ENCODE assay signal across 26 cellular contexts in the genomic region with DNA sequence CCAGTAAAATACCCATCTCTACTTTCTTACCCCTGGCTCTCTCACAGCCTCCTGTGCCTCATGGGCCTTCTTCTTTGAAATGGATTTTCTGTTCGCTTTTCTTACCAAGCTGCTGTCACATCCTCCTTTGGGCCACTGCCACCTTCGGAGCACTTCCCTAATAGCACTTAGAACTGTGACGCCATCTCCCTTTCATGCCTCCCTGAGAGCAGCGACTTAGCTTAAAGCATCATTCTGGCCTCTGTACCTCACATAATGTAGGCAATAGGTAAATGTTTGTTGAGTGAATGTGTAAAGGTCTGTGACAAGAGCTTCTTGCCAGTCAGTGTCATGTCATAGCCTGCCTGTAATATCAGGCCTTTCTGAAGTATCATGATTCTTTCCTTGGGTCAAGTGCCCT.
A peak's percentile ranks its signal among the peaks of the same experiment; 100 is the strongest.
DNase-seq lines count a peak whose midpoint lies in the region; ATAC-seq, FAIRE-seq and TF ChIP-seq lines count a peak whose summit lies in the region.
"Had no signal": no experiment of that assay in that cellular context is flagged by ENCODE, and none has a peak within 500 bp of the region (broad histone marks: within the 10 kb centered on the region; RNA-seq: fewer than 3 reads in every experiment).

No MANE protein-coding gene starts in this region.

- H3K27ac ChIP-seq in A549 (peak overlapping the region; percentile 85 to 94), IMR-90 (ENCODE audit: insufficient read depth, low read length) (no peak overlapping the region), astrocyte (ENCODE audit: low read depth, low read length) (no peak overlapping the region), lower lobe of right lung (no peak overlapping the region), left lung (no peak overlapping the region)
- H3K27ac ChIP-seq: parathyroid adenoma, uterus had no signal

- H3K4me1 ChIP-seq in A549 (peaks cover 93% of the 10 kb centered on the region), IMR-90 (ENCODE audit: control insufficient read depth, insufficient read depth, low read length) (peaks cover 12% of the 10 kb centered on the region), astrocyte (ENCODE audit: insufficient read depth, low read length) (peaks cover 20% of the 10 kb centered on the region), lower lobe of right lung (peaks cover 34% of the 10 kb centered on the region), left lung (peaks cover 12 to 28% of the 10 kb centered on the region in 2 donors)
- H3K4me1 ChIP-seq: parathyroid adenoma, uterus had no signal

- no peaks in the 10 kb centered on the region for H3K9me3 Mint-ChIP-seq in astrocyte (ENCODE audit: unreplicated experiment)
- H3K9me3 Mint-ChIP-seq: activated CD4-positive, alpha-beta memory T cell treated with anti-CD3 and anti-CD28 coated beads, Interleukin-2, amount 10 ng/mL, durations not matched to agents 7 days and 5 days; activated naive CD8-positive, alpha-beta T cell treated with anti-CD3 and anti-CD28 coated beads, Interleukin-2, amount 50 U/mL, for 24 hours; brain; H9; mesothelial cell of epicardium; natural killer cell treated with Interleukin-12 subunit alpha and Interleukin-12 subunit beta and Interleukin-15 and Interleukin-18, amount 100 ng/mL, for 72 hours had no signal

- peak overlapping the region; percentile 2 for H2BK5ac ChIP-seq in IMR-90 (ENCODE audit: low read depth, low read length, poor library complexity, severe bottlenecking)

- no peak for ATAC-seq in A549
- ATAC-seq in IMR-90 (ENCODE audit: low read depth), result no peak
- ATAC-seq in lower lobe of right lung, result no peak
- no peak for ATAC-seq in HG03469 (IDR thresholded peaks at IDR 0.05; ENCODE audit: unreplicated experiment)
- no peak for ATAC-seq in GM21717 (IDR thresholded peaks at IDR 0.05; ENCODE audit: unreplicated experiment)
- ATAC-seq in left lung, result no peak
- ATAC-seq in HG02588 (IDR thresholded peaks at IDR 0.05; ENCODE audit: unreplicated experiment), result no peak
- ATAC-seq: activated CD4-positive, CD25-positive, alpha-beta regulatory T cell treated with anti-CD3 and anti-CD28 coated beads, Interleukin-2, amount 50 U/mL, for 24 hours; activated naive CD8-positive, alpha-beta T cell treated with anti-CD3 and anti-CD28 coated beads, Interleukin-2, amount 50 U/mL, for 24 hours; natural killer cell treated with Interleukin-12 subunit alpha and Interleukin-12 subunit beta and Interleukin-15 and Interleukin-18, amount 100 ng/mL, for 72 hours had no signal

- peaks cover 5 to 10% of the 10 kb centered on the region in 2 experiments; a peak in 3 of 4 replicates for H3K79me1 ChIP-seq in IMR-90 (ENCODE audit: low read depth in 1 of 2, low read length in 2 of 2)

- H2AFZ ChIP-seq in IMR-90 (replicated peaks; ENCODE audit: low read length, poor library complexity) (no peak overlapping the region), astrocyte (ENCODE audit: low read depth, low read length) (no peak overlapping the region)
- H2AFZ ChIP-seq: parathyroid adenoma had no signal

- no peak for TF ChIP-seq RAD21 in A549 (conservative IDR thresholded peaks at IDR 0.05 in 1 of 2, IDR thresholded peaks at IDR 0.05 in 1 of 2)
- no peak for TF ChIP-seq RAD21 in IMR-90 (IDR thresholded peaks at IDR 0.05; ENCODE audit: low read length)

- no peak overlapping the region for H2AK9ac ChIP-seq in IMR-90 (replicated peaks; ENCODE audit: low read depth, low read length, poor library complexity)

- TF ChIP-seq CTCF in A549 (IDR thresholded peaks at IDR 0.05) (no peak), IMR-90 (conservative IDR thresholded peaks at IDR 0.05; ENCODE audit: low read depth, low read length) (no peak), astrocyte (IDR thresholded peaks at IDR 0.05; ENCODE audit: insufficient read depth, low read depth, low read length) (no peak), lower lobe of right lung (IDR thresholded peaks at IDR 0.05) (no peak), left lung (IDR thresholded peaks at IDR 0.05) (no peak)

- H4K5ac ChIP-seq in IMR-90 (ENCODE audit: low read depth, low read length), result no peak overlapping the region

- peak overlapping the region; percentile 23 for H3K4me3 Mint-ChIP-seq in astrocyte (ENCODE audit: unreplicated experiment)
- H3K4me3 Mint-ChIP-seq: activated CD4-positive, alpha-beta memory T cell treated with anti-CD3 and anti-CD28 coated beads, Interleukin-2, amount 10 ng/mL, durations not matched to agents 7 days and 5 days; activated naive CD8-positive, alpha-beta T cell treated with anti-CD3 and anti-CD28 coated beads, Interleukin-2, amount 50 U/mL, for 24 hours; brain; H9; mesothelial cell of epicardium; natural killer cell treated with Interleukin-12 subunit alpha and Interleukin-12 subunit beta and Interleukin-15 and Interleukin-18, amount 100 ng/mL, for 72 hours had no signal

- 54% methylated on average over 4 of the region's 4 CpGs for WGBS in A549 (ENCODE audit: missing lambda C conversion rate)
- WGBS in IMR-90 (ENCODE audit: extremely low coverage in 2 of 2, insufficient read length in 1 of 2), 2 experiments, result 100% methylated on average over 1 of the region's 4 CpGs; no CpG with 5 or more reads in 1 of the 2 experiments

- H4K20me1 ChIP-seq in IMR-90 (ENCODE audit: insufficient read depth, low read length), result no peaks in the 10 kb centered on the region
- H4K20me1 ChIP-seq in astrocyte (ENCODE audit: insufficient read depth, low read length), result no peaks in the 10 kb centered on the region

- peak overlapping the region; percentile 49; the same call in 1 of the 2 replicates for H2BK20ac ChIP-seq in IMR-90 (ENCODE audit: low read depth, low read length)

- TF ChIP-seq POLR2A in A549 (IDR thresholded peaks at IDR 0.05; ENCODE audit: low read length) (no peak), IMR-90 (IDR thresholded peaks at IDR 0.05; ENCODE audit: low read depth, low read length) (no peak)

- H3K36me3 Mint-ChIP-seq in astrocyte (ENCODE audit: low read depth, unreplicated experiment), result peaks cover 4% of the 10 kb centered on the region
- H3K36me3 Mint-ChIP-seq: brain; mesothelial cell of epicardium; natural killer cell treated with Interleukin-12 subunit alpha and Interleukin-12 subunit beta and Interleukin-15 and Interleukin-18, amount 100 ng/mL, for 72 hours had no signal

- no TSS peak for BruUV-seq in IMR-90 (replicated peaks; lab: Mats Ljungman, UMichigan)

- H3K23ac ChIP-seq in IMR-90 (ENCODE audit: low read depth, low read length), result no peak overlapping the region

- H3K14ac ChIP-seq in IMR-90 (replicated peaks; ENCODE audit: low read depth, low read length), result no peak overlapping the region

- no peaks in the 10 kb centered on the region for H3K27me3 Mint-ChIP-seq in astrocyte (ENCODE audit: low read depth, unreplicated experiment)
- H3K27me3 Mint-ChIP-seq: activated naive CD8-positive, alpha-beta T cell treated with anti-CD3 and anti-CD28 coated beads, Interleukin-2, amount 50 U/mL, for 24 hours; brain had no signal

- peak overlapping the region; percentile 26 for H2BK120ac ChIP-seq in IMR-90 (ENCODE audit: low read depth, low read length)

- in situ Hi-C loops in IMR-90 (cut with MboI; ENCODE audit: low sequenced_read_pairs), result loop anchor here (10.0 kb wide), 1 partner anchor 236 kb away; the partner anchor contains the start of genes NMBR and VTA1

- peak overlapping the region; percentile 83 for H2AK5ac ChIP-seq in IMR-90 (ENCODE audit: low read depth, low read length)

- no peak for TF ChIP-seq EP300 in A549 (IDR thresholded peaks at IDR 0.05)

- no peak overlapping the region for H3K56ac ChIP-seq in IMR-90 (ENCODE audit: extremely low read depth, insufficient read depth, low read length)

- H4K91ac ChIP-seq in IMR-90 (ENCODE audit: insufficient read depth, low read depth, low read length), result peak overlapping the region; percentile 70

- H3K9me3 ChIP-seq in A549, result no peaks in the 10 kb centered on the region
- no peaks in the 10 kb centered on the region for H3K9me3 ChIP-seq in IMR-90 (ENCODE audit: control insufficient read depth, insufficient read depth, low read length)
- H3K9me3 ChIP-seq in astrocyte (ENCODE audit: insufficient read depth, low read depth, low read length), result no peaks in the 10 kb centered on the region
- H3K9me3 ChIP-seq in lower lobe of right lung, result no peaks in the 10 kb centered on the region
- no peaks in the 10 kb centered on the region for H3K9me3 ChIP-seq in left lung
- H3K9me3 ChIP-seq: uterus had no signal

- H2BK15ac ChIP-seq in IMR-90 (ENCODE audit: low read depth, low read length), result 0 out of 3 replicates have a peak overlapping the region, but pooled peaks have one; percentile 32

- H3K18ac ChIP-seq in IMR-90 (ENCODE audit: low read depth, low read length), result no peak overlapping the region

- H3K9me1 ChIP-seq in IMR-90 (ENCODE audit: insufficient read depth, low read length), result peaks cover 5% of the 10 kb centered on the region; the same call in 1 of the 2 replicates

- peak overlapping the region; percentile 46 for H3K4me2 ChIP-seq in A549
- no peak overlapping the region for H3K4me2 ChIP-seq in IMR-90 (ENCODE audit: low read depth, low read length)
- no peak overlapping the region for H3K4me2 ChIP-seq in astrocyte (ENCODE audit: low read length)

- H3K4me3 ChIP-seq in A549, result no peak overlapping the region
- H3K4me3 ChIP-seq in IMR-90 (ENCODE audit: insufficient read depth, low read depth, low read length), result no peak overlapping the region
- no peak overlapping the region for H3K4me3 ChIP-seq in astrocyte (ENCODE audit: insufficient read depth, low read depth, low read length)
- no peak overlapping the region for H3K4me3 ChIP-seq in lower lobe of right lung
- no peak overlapping the region for H3K4me3 ChIP-seq in left lung
- H3K4me3 ChIP-seq: uterus had no signal

- dilution Hi-C loops in IMR-90 (cut with HindIII; ENCODE audit: low sequenced_read_pairs, unreplicated experiment), result no loop called here

- POLR2A ChIA-PET in A549 (lab: Yijun Ruan, JAX) (no interaction called here), IMR-90 (lab: Charles Lee; ENCODE audit: unreplicated experiment) (no interaction called here)

- FAIRE-seq in A549 (lab: Jason Lieb, UNC), result no peak
- no peak for FAIRE-seq in astrocyte (lab: Jason Lieb, UNC)
- FAIRE-seq: RCC 7860 had no signal

- peaks cover 60% of the 10 kb centered on the region for H3K4me1 Mint-ChIP-seq in astrocyte (ENCODE audit: low read depth, unreplicated experiment)
- H3K4me1 Mint-ChIP-seq: activated CD4-positive, alpha-beta memory T cell treated with anti-CD3 and anti-CD28 coated beads, Interleukin-2, amount 10 ng/mL, durations not matched to agents 7 days and 5 days; activated naive CD8-positive, alpha-beta T cell treated with anti-CD3 and anti-CD28 coated beads, Interleukin-2, amount 50 U/mL, for 24 hours had no signal

- H3K27me3 ChIP-seq in IMR-90 (ENCODE audit: control insufficient read depth, insufficient read depth, low read length) (no peaks in the 10 kb centered on the region), astrocyte (ENCODE audit: insufficient read depth, low read length) (no peaks in the 10 kb centered on the region), lower lobe of right lung (ENCODE audit: low read depth) (no peaks in the 10 kb centered on the region), left lung (no peaks in the 10 kb centered on the region)
- H3K27me3 ChIP-seq: uterus had no signal

- H3K36me3 ChIP-seq in IMR-90 (ENCODE audit: control insufficient read depth, insufficient read depth, low read length) (no peaks in the 10 kb centered on the region), astrocyte (ENCODE audit: insufficient read depth, low read length) (no peaks in the 10 kb centered on the region), lower lobe of right lung (no peaks in the 10 kb centered on the region), left lung (no peaks in the 10 kb centered on the region)

- H3K9ac ChIP-seq in IMR-90 (ENCODE audit: low read depth, low read length) (no peak overlapping the region), astrocyte (ENCODE audit: low read length) (no peak overlapping the region)
- H3K9ac ChIP-seq: parathyroid adenoma had no signal

- H3K4ac ChIP-seq in IMR-90 (ENCODE audit: low read depth, low read length), result peak overlapping the region; percentile 77; the same call in 1 of the 2 replicates

- intact Hi-C loops in IMR-90 (cut with micrococcal nuclease), result no loop called here
- intact Hi-C loops in lower lobe of right lung (cut with DNase I), result no loop called here
- intact Hi-C loops in left lung (cut with DNase I), result loop anchor here in 1 of 2 donors (10.0 kb wide), 1 partner anchor 226 kb away; no protein-coding TSS in a partner anchor

- CTCF ChIA-PET in A549 (lab: Yijun Ruan, JAX) (interaction anchor here (0.6 to 1.4 kb wide), 3 partner anchors 14 to 234 kb away, joined by 3 to 4 read pairs (median 4); partner anchors contain the start of genes ADGRG6, NMBR and VTA1), IMR-90 (lab: Yijun Ruan, JAX) (interaction anchor here (0.7 kb wide), 1 partner anchor 12 kb away, joined by 4 read pairs; no protein-coding TSS in a partner anchor)

- H4K8ac ChIP-seq in IMR-90 (ENCODE audit: low read depth in 2 of 2, low read length in 2 of 2), result no peak overlapping the region

- DNase-seq in A549 (ENCODE audit: low read depth in 1 of 2, low spot score in 1 of 2) (peak in 1 of 2 experiments; percentile 47), IMR-90 (no peak), astrocyte (ENCODE audit: low read depth) (no peak), lower lobe of right lung (peak; percentile 50), left lung (no peak)
- DNase-seq: activated CD4-positive, alpha-beta memory T cell treated with anti-CD3 and anti-CD28 coated beads, Interleukin-2, amount 10 ng/mL, durations not matched to agents 7 days and 5 days; activated effector memory CD4-positive, alpha-beta T cell treated with anti-CD3 and anti-CD28 coated beads, Interleukin-2, amount 50 U/mL, for 16 hours; activated naive CD8-positive, alpha-beta T cell treated with anti-CD3 and anti-CD28 coated beads, Interleukin-2, amount 50 U/mL, for 24 hours; activated T-cell treated with anti-CD3 and anti-CD28 coated beads for 4 hours; C1 segment of cervical spinal cord; DMS 273 treated with DMSO at 0.1 percent for 48 hours; H9; KG1; NCI-H1048; NCI-H2029 treated with DMSO at 0.1 percent for 48 hours; NCI-H446; uterus had no signal

- H3K79me2 ChIP-seq in astrocyte (ENCODE audit: insufficient read depth, low read length), result no peaks in the 10 kb centered on the region
- H3K79me2 ChIP-seq: parathyroid adenoma had no signal

- H3K27ac Mint-ChIP-seq in astrocyte (ENCODE audit: unreplicated experiment), result peak overlapping the region; percentile 71
- H3K27ac Mint-ChIP-seq: activated CD4-positive, alpha-beta memory T cell treated with anti-CD3 and anti-CD28 coated beads, Interleukin-2, amount 10 ng/mL, durations not matched to agents 7 days and 5 days; activated naive CD8-positive, alpha-beta T cell treated with anti-CD3 and anti-CD28 coated beads, Interleukin-2, amount 50 U/mL, for 24 hours; brain; natural killer cell treated with Interleukin-12 subunit alpha and Interleukin-12 subunit beta and Interleukin-15 and Interleukin-18, amount 100 ng/mL, for 72 hours had no signal

Comparison
In these comparisons a context has a peak if more than half of its experiments do, and no peak if none do; other contexts are left out.
1. H3K27ac ChIP-seq: peak in A549 (2 of 2); none in IMR-90 (single experiment), astrocyte (single experiment), lower lobe of right lung (single experiment) and left lung (0 of 2).